Comparison of ENCODE assay signal across 8 cellular contexts in genomic region chr6:53795702-53796450, GRCh38. TPM values are rescaled to one million over a fixed set of nuclear protein-coding genes. Genes with fewer than 3 reads are reported as not detected.
DNase-seq lines count a peak whose midpoint lies in the region; ATAC-seq and TF ChIP-seq lines count a peak whose summit lies in the region.

No MANE protein-coding gene starts in this region.

- H3K27ac ChIP-seq in ascending aorta = peak overlapping the region; percentile 74 to 91

- peak overlapping the region; percentile 84 to 93 for H3K4me3 ChIP-seq in ascending aorta
- peak overlapping the region; percentile 83 for H3K4me3 ChIP-seq in iPS-11a (ENCODE audit: low read depth, low read length)

- peak; percentile 8 for ATAC-seq in sciatic nerve
- ATAC-seq in HG03571 (IDR thresholded peaks at IDR 0.05; ENCODE audit: unreplicated experiment) = no peak

- intact Hi-C loops in ascending aorta (cut with DNase I) = loop anchor here (2.0 to 10.0 kb wide), 3 partner anchors 36 to 441 kb away; no protein-coding TSS in a partner anchor
- intact Hi-C loops in sciatic nerve (cut with DNase I) = loop anchor here (10.0 kb wide), 2 partner anchors 59 to 159 kb away; no protein-coding TSS in a partner anchor

- H3K27me3 ChIP-seq in ascending aorta = no peaks in the 10 kb centered on the region

- peaks cover 3 to 7% of the 10 kb centered on the region in 2 donors for H3K4me1 ChIP-seq in ascending aorta

- peak; percentile 24 for DNase-seq in Daoy (ENCODE audit: low read depth)
- peak; percentile 60 for DNase-seq in NCI-H510A (lab: John Stamatoyannopoulos, UW)
- DNase-seq in ascending aorta (ENCODE audit: low spot score in 2 of 2) = peak in 1 of 2 donors; percentile 67
- peak; percentile 63 for DNase-seq in sciatic nerve (ENCODE audit: low spot score)
- DNase-seq in epidermal melanocyte (ENCODE audit: insufficient read length, low spot score) = no peak
- DNase-seq in kidney glomerular epithelial cell (lab: John Stamatoyannopoulos, UW) = no peak

- H3K36me3 ChIP-seq in ascending aorta = no peaks in the 10 kb centered on the region

- H3K9me3 ChIP-seq in ascending aorta = no peaks in the 10 kb centered on the region

- no peak for TF ChIP-seq CTCF in ascending aorta (IDR thresholded peaks at IDR 0.05)

RNA-seq across cellular contexts. Expression of gene LRRC1, which starts 1.1 kb away (rescaled TPM):
- 12.2 and 13.1 TPM in 2 replicates for total RNA-seq in Daoy (2014; rRNA removed; shearing (Covaris generic))
- total RNA-seq in ascending aorta (16.3 TPM), sciatic nerve (19.5 TPM)

Comparison
In these comparisons a context has a peak if more than half of its experiments do, and no peak if none do; other contexts are left out.
1. DNase-seq: peak in Daoy (single experiment), NCI-H510A (single experiment) and sciatic nerve (single experiment); none in epidermal melanocyte (single experiment) and kidney glomerular epithelial cell (single experiment).